Comparison of ENCODE assay signal across 30 cellular contexts in the genomic region with DNA sequence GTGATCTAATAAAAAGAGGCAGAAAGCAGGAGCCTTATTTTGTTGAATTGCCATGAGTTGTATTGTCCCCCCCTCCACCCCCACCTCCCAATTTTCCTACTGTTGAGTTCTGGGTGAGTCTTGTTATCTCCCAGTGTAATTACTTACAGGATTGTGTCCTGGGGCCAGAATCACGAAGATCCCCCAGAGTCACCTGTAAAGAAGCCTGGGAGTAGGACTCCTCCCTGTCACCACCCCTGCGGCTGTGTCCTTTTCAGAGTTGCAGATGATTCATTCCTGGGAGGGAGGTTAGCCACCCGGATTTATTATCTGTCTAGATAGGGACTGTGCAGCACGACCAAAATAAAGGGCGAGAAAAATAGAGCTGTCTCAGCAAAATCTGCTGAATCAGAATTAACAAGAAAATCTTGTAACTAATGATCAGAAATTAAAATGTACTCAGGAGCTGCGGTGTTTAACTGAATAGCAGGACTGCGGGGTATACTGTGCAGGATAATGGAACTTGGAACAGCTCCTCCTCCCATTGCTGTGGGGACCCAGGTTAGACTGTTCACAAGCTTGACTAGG.
"Had no signal": no experiment of that assay in that cellular context is flagged by ENCODE, and none has a peak within 500 bp of the region (broad histone marks: within the 10 kb centered on the region; RNA-seq: fewer than 3 reads in every experiment).

No MANE protein-coding gene starts in this region.

- H3K4me1 ChIP-seq: ascending aorta, breast epithelium, colonic mucosa, gastrocnemius medialis, heart left ventricle had no signal

- H3K27ac ChIP-seq: ascending aorta, breast epithelium, cardiac muscle cell, colonic mucosa, gastrocnemius medialis, heart left ventricle had no signal

- H3K9me3 ChIP-seq: ascending aorta, colonic mucosa, gastrocnemius medialis had no signal

- FAIRE-seq: endometrium, endothelial cell of umbilical vein had no signal

- H3K27me3 ChIP-seq: ascending aorta, breast epithelium, cardiac muscle cell, colonic mucosa, gastrocnemius medialis, heart left ventricle had no signal

- ATAC-seq: activated CD4-positive, alpha-beta T cell treated with anti-CD3 and anti-CD28 coated beads for 36 hours; activated CD8-positive, alpha-beta T cell treated with anti-CD3 and anti-CD28 coated beads, Interleukin-2, amount 10 ng/mL, durations not matched to agents 7 days and 5 days; activated naive CD4-positive, alpha-beta T cell treated with anti-CD3 and anti-CD28 coated beads, Interleukin-2, amount 50 U/mL, for 72 hours; activated T-cell treated with anti-CD3 and anti-CD28 coated beads, Interleukin-2, amount 50 U/mL, for 4 hours; activated T-helper 17 cell treated with anti-CD3 and anti-CD28 coated beads, Interleukin-2, amount 50 U/mL, for 72 hours; esophagus mucosa; gastrocnemius medialis; heart left ventricle; T-helper 17 cell had no signal

- H3K4me3 ChIP-seq: ascending aorta, breast epithelium, cardiac muscle cell, colonic mucosa, gastrocnemius medialis, heart left ventricle had no signal

- H3K36me3 ChIP-seq: ascending aorta, breast epithelium, cardiac muscle cell, colonic mucosa, gastrocnemius medialis, heart left ventricle had no signal

- DNase-seq: activated CD4-positive, alpha-beta memory T cell treated with anti-CD3 and anti-CD28 coated beads for 36 hours; activated CD4-positive, alpha-beta T cell treated with anti-CD3 and anti-CD28 coated beads for 36 hours; activated CD4-positive, alpha-beta T cell treated with anti-CD3 and anti-CD28 coated beads, Interleukin-2, amount 10 ng/mL, durations not matched to agents 24 days and 14 days; activated CD4-positive, CD25-positive, alpha-beta regulatory T cell; activated CD4-positive, CD25-positive, alpha-beta regulatory T cell treated with anti-CD3 and anti-CD28 coated beads, Interleukin-2, amount 50 U/mL, for 72 hours; activated CD8-positive, alpha-beta T cell treated with anti-CD3 and anti-CD28 coated beads, Interleukin-2, amount 10 ng/mL, durations not matched to agents 7 days and 5 days; activated effector memory CD4-positive, alpha-beta T cell treated with Interleukin-2 at 50 U/mL for 16 hours; activated naive CD4-positive, alpha-beta T cell; activated naive CD4-positive, alpha-beta T cell treated with anti-CD3 and anti-CD28 coated beads, Interleukin-2, amount 10 ng/mL, durations not matched to agents 7 days and 5 days; activated naive CD8-positive, alpha-beta T cell treated with anti-CD3 and anti-CD28 coated beads, Interleukin-2, amount 10 ng/mL, durations not matched to agents 7 days and 5 days; activated T-cell treated with anti-CD3 and anti-CD28 coated beads, Interleukin-2, amount 50 U/mL, for 4 hours; central memory CD4-positive, alpha-beta T cell; cerebellar nuclear complex; colonic mucosa; effector CD8-positive, alpha-beta T cell; foreskin fibroblast; gastrocnemius medialis; glutamatergic neuron; heart left ventricle; T-helper 1 cell; T-helper 17 cell; T1000 had no signal
